ENCODE assay signal across 8 cellular contexts in the genomic region with DNA sequence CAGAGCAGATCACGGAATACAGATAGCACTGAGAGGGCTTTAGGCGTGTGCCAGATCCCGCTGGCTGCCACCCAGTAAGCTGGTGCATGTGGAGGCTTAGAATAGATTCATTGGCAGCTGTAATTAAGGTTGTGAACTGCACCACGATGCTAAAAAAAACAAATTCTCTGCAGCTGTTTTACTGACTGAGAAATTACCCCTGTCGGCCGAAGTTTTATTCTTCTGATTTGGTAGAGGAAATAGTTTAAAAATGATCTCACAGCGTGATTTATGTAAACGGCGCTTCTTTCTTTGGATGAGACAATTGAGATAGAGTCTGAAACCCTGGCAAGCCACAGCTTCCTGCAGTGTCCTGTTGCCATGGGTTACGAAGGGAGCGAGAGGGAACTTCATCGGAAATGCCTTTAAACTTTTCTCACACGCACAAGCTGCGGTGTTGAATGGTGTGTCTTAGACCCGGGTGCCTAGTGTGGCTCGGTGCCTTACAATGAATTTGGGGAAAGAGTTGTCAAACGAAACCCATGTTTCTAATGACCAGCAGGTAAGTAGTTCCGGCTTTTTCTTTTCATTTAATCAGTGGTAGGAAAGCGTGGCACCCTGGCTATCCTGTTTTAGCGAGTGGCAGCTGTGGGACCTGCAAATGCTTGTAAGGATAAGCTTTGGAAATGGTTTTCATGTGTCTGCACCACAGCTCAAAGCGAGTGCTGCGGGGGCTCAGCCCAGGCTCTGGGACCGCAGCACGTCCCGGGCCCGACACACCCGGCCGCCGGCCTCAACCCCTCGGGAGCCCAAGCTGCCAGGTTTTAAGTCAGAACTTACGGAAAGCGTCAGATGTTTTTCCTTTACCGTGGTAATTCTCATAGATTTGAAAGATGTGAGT.
DNase-seq lines count a peak whose midpoint lies in the region; ATAC-seq and TF ChIP-seq lines count a peak whose summit lies in the region.

No MANE protein-coding gene starts in this region.

- H3K27me3 Mint-ChIP-seq in immature natural killer cell (ENCODE audit: low read depth in 3 of 3) = peaks cover 0 to 4% (median 2%) of the 10 kb centered on the region in 3 donors
- H3K27me3 Mint-ChIP-seq in stimulated activated naive CD8-positive, alpha-beta T cell treated with anti-CD3 and anti-CD28 coated beads, Interleukin-15, Interleukin-2, amounts not matched to agents 100 ng/mL and 50 ng/mL, for 24 hours = peaks cover 7% of the 10 kb centered on the region

- no peaks in the 10 kb centered on the region for H3K27me3 ChIP-seq in body of pancreas

- no peak overlapping the region for H3K4me3 ChIP-seq in body of pancreas

- H3K36me3 Mint-ChIP-seq in immature natural killer cell = peaks cover 0 to 4% (median 0%) of the 10 kb centered on the region in 3 donors
- no peaks in the 10 kb centered on the region for H3K36me3 Mint-ChIP-seq in stimulated activated naive CD8-positive, alpha-beta T cell treated with anti-CD3 and anti-CD28 coated beads, Interleukin-15, Interleukin-2, amounts not matched to agents 100 ng/mL and 50 ng/mL, for 24 hours (ENCODE audit: low read depth)

- no peaks in the 10 kb centered on the region for H3K9me3 ChIP-seq in body of pancreas

- H3K36me3 ChIP-seq in body of pancreas (replicated peaks in 1 of 2; ENCODE audit: insufficient read depth in 1 of 2, low read depth in 2 of 2) = no peaks in the 10 kb centered on the region

- intact Hi-C loops in body of pancreas (cut with DNase I) = no loop called here

- no peaks in the 10 kb centered on the region for H3K9me3 Mint-ChIP-seq in immature natural killer cell
- H3K9me3 Mint-ChIP-seq in stimulated activated naive CD8-positive, alpha-beta T cell treated with anti-CD3 and anti-CD28 coated beads, Interleukin-15, Interleukin-2, amounts not matched to agents 100 ng/mL and 50 ng/mL, for 24 hours = no peaks in the 10 kb centered on the region

- peak overlapping the region; percentile 69 to 84 (median 75) for H3K4me3 Mint-ChIP-seq in immature natural killer cell
- peak overlapping the region; percentile 50 for H3K4me3 Mint-ChIP-seq in stimulated activated naive CD8-positive, alpha-beta T cell treated with anti-CD3 and anti-CD28 coated beads, Interleukin-15, Interleukin-2, amounts not matched to agents 100 ng/mL and 50 ng/mL, for 24 hours

- peaks cover 38 to 50% of the 10 kb centered on the region in 2 donors for H3K4me1 Mint-ChIP-seq in immature natural killer cell
- H3K4me1 Mint-ChIP-seq in stimulated activated naive CD8-positive, alpha-beta T cell treated with anti-CD3 and anti-CD28 coated beads, Interleukin-15, Interleukin-2, amounts not matched to agents 100 ng/mL and 50 ng/mL, for 24 hours (ENCODE audit: low read depth) = peaks cover 30% of the 10 kb centered on the region

- TF ChIP-seq POLR2A in body of pancreas (IDR thresholded peaks at IDR 0.05) = peak in 1 of 3 donors; percentile 8

- peak overlapping the region; percentile 0 to 67 (median 44) for H3K27ac Mint-ChIP-seq in immature natural killer cell
- H3K27ac Mint-ChIP-seq in stimulated activated naive CD8-positive, alpha-beta T cell treated with anti-CD3 and anti-CD28 coated beads, Interleukin-15, Interleukin-2, amounts not matched to agents 100 ng/mL and 50 ng/mL, for 24 hours = no peak overlapping the region

- ATAC-seq in body of pancreas = peak; percentile 38
- no peak for ATAC-seq in HG02938 (IDR thresholded peaks at IDR 0.05; ENCODE audit: unreplicated experiment)

- no peak for TF ChIP-seq CTCF in body of pancreas (IDR thresholded peaks at IDR 0.05)

- H3K4me1 ChIP-seq in body of pancreas = no peaks in the 10 kb centered on the region

- DNase-seq in SIG-M5 treated with dmso at 0.1 percent for 504 hours (lab: John Stamatoyannopoulos, UW; ENCODE audit: unreplicated experiment) (peak; percentile 55), SIG-M5 (lab: John Stamatoyannopoulos, UW) (no peak), NCI-H69 (lab: John Stamatoyannopoulos, UW) (peak; percentile 79), body of pancreas (peak in 1 of 4 donors; percentile 61), immature natural killer cell (peak; percentile 22 to 31 (median 25)), NCI-H1048 (lab: John Stamatoyannopoulos, UW) (no peak)

- H3K27ac ChIP-seq in body of pancreas = peak overlapping the region in 1 of 4 donors; percentile 29

- 66 to 75% methylated on average over 33 of the region's 33 CpGs for WGBS in body of pancreas, 2 donors

Comparison
In these comparisons a context has a peak if more than half of its experiments do, and no peak if none do; other contexts are left out.
1. DNase-seq: peak in SIG-M5 treated with dmso at 0.1 percent for 504 hours (single experiment), NCI-H69 (single experiment) and immature natural killer cell (3 of 3); none in SIG-M5 (single experiment) and NCI-H1048 (single experiment).